8 cellular contexts compared by ENCODE assay signal in the genomic region with DNA sequence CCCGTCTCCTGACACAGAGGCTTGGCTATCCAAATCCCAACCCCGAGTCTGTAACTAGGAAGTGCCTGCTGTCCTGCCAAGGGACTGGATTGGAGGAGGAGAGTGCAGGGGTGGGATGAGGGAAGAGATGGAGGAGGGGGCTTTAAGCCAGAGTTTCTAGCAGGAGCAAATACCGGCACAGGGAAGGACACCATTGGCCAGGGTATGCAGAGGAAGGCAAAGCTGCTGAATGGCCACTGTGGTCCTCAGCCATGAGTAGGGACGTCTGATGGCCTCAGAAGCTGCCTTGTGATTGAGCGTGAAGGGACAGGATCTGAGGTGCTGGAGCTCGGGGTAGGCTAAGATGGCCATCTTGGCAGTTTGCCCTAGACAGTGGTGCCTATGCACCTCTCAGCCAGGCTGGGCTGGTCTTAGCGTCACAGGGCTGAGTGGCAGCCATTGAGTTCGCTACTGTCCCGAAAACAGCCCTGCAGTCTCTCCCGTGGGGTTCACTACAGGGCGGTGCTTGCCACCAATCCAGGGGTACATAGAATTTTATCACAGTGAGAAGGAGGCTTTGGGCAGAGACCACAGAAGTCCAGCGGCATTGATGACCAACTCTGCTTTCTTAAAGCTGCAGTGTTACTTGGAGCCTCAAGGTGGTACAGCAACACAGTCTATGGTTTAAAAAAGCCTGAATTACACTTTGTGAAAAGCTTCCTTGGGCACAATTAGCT.
DNase-seq lines count a peak whose midpoint lies in the region; ATAC-seq and TF ChIP-seq lines count a peak whose summit lies in the region.

No MANE protein-coding gene starts in this region.

- H3K9me3 Mint-ChIP-seq in activated T-helper 17 cell treated with anti-CD3 and anti-CD28 coated beads, Interleukin-2, amount 50 U/mL, for 72 hours: no peaks in the 10 kb centered on the region
- peaks cover 0 to 3% (median 0%) of the 10 kb centered on the region in 7 donors for H3K9me3 Mint-ChIP-seq in CD14-positive monocyte

- TF ChIP-seq CTCF in LNCaP clone FGC (IDR thresholded peaks at IDR 0.05; ENCODE audit: control insufficient read depth, extremely low read depth, insufficient read depth) (peak; percentile 81), CD14-positive monocyte (IDR thresholded peaks at IDR 0.05) (no peak)

- peak overlapping the region; percentile 82 for H3K27ac Mint-ChIP-seq in activated T-helper 17 cell treated with anti-CD3 and anti-CD28 coated beads, Interleukin-2, amount 50 U/mL, for 72 hours
- no peak overlapping the region for H3K27ac Mint-ChIP-seq in CD14-positive monocyte

- no peaks in the 10 kb centered on the region for H3K27me3 Mint-ChIP-seq in activated T-helper 17 cell treated with anti-CD3 and anti-CD28 coated beads, Interleukin-2, amount 50 U/mL, for 72 hours
- H3K27me3 Mint-ChIP-seq in CD14-positive monocyte (ENCODE audit: low read depth in 3 of 3): peaks cover 0 to 16% (median 7%) of the 10 kb centered on the region in 3 donors

- DNase-seq in EH (ENCODE audit: low read depth) (peak; percentile 14), LNCaP clone FGC (ENCODE audit: low read depth) (peak; percentile 21), left colon (no peak), posterior vena cava (ENCODE audit: low spot score) (no peak), CD14-positive monocyte (ENCODE audit: low spot score) (no peak)
- DNase-seq in stimulated activated CD4-positive, alpha-beta T cell treated with anti-CD3 and anti-CD28 coated beads, Interleukin-2, amount 100 ng/mL, for 24 hours: no peak

- intact Hi-C loops in left colon (cut with DNase I, micrococcal nuclease): no loop called here
- intact Hi-C loops in posterior vena cava (cut with DNase I): no loop called here
- intact Hi-C loops in CD14-positive monocyte (cut with micrococcal nuclease): no loop called here

- peak; percentile 64 for ATAC-seq in GM19452 (IDR thresholded peaks at IDR 0.05; ENCODE audit: unreplicated experiment)
- peak; percentile 80 for ATAC-seq in activated T-helper 17 cell treated with anti-CD3 and anti-CD28 coated beads, Interleukin-2, amount 50 U/mL, for 72 hours (replicated peaks)
- peak; percentile 86 for ATAC-seq in left colon

- H3K4me1 Mint-ChIP-seq in activated T-helper 17 cell treated with anti-CD3 and anti-CD28 coated beads, Interleukin-2, amount 50 U/mL, for 72 hours: peaks cover 11% of the 10 kb centered on the region
- peaks cover 7% of the 10 kb centered on the region for H3K4me1 Mint-ChIP-seq in CD14-positive monocyte

- H3K4me3 ChIP-seq in LNCaP clone FGC (ENCODE audit: low read depth, low read length): no peak overlapping the region

- H3K36me3 Mint-ChIP-seq in activated T-helper 17 cell treated with anti-CD3 and anti-CD28 coated beads, Interleukin-2, amount 50 U/mL, for 72 hours (ENCODE audit: low read depth): no peaks in the 10 kb centered on the region
- no peaks in the 10 kb centered on the region for H3K36me3 Mint-ChIP-seq in CD14-positive monocyte

- no peak overlapping the region for H3K4me3 Mint-ChIP-seq in activated T-helper 17 cell treated with anti-CD3 and anti-CD28 coated beads, Interleukin-2, amount 50 U/mL, for 72 hours
- H3K4me3 Mint-ChIP-seq in CD14-positive monocyte: no peak overlapping the region

Comparison
In these comparisons a context has a peak if more than half of its experiments do, and no peak if none do; other contexts are left out.
1. DNase-seq: peak in EH (single experiment) and LNCaP clone FGC (single experiment); none in left colon (0 of 2), posterior vena cava (single experiment), CD14-positive monocyte (single experiment) and stimulated activated CD4-positive, alpha-beta T cell treated with anti-CD3 and anti-CD28 coated beads, Interleukin-2, amount 100 ng/mL, for 24 hours (0 of 2).
2. Peak in every context shown above with its lines, with median percentiles within 50 percentile points of each other: ATAC-seq.